14 cellular contexts compared by ENCODE assay signal in genomic region chr13:51739403-51740112, GRCh38.
A peak's percentile ranks its signal among the peaks of the same experiment; 100 is the strongest.
DNase-seq lines count a peak whose midpoint lies in the region; ATAC-seq and TF ChIP-seq lines count a peak whose summit lies in the region.
"Had no signal": no experiment of that assay in that cellular context is flagged by ENCODE, and none has a peak within 500 bp of the region (broad histone marks: within the 10 kb centered on the region; RNA-seq: fewer than 3 reads in every experiment).

No MANE protein-coding gene starts in this region.

- TF ChIP-seq CTCF in VCaP (conservative IDR thresholded peaks at IDR 0.05) (no peak), nephron (IDR thresholded peaks at IDR 0.05; ENCODE audit: unreplicated experiment in 3 of 3) (no peak), tibial artery (IDR thresholded peaks at IDR 0.05) (no peak)

- H3K36me3 ChIP-seq in tibial artery, result peaks cover 0 to 14% (median 11%) of the 10 kb centered on the region in 3 donors
- peaks cover 20% of the 10 kb centered on the region for H3K36me3 ChIP-seq in effector memory CD4-positive, alpha-beta T cell (ENCODE audit: control insufficient read depth, insufficient read depth, low read length)

- intact Hi-C loops in tibial artery (cut with DNase I; ENCODE audit: low total_unique reads), result loop anchor here (10.0 kb wide), 4 partner anchors 285 to 1615 kb away; partner anchors contain the start of genes FAM124A and INTS6

- H3K4me3 Mint-ChIP-seq in nephron, result no peak overlapping the region
- H3K4me3 Mint-ChIP-seq: activated naive CD4-positive, alpha-beta T cell treated with anti-CD3 and anti-CD28 coated beads, Interleukin-2, amount 50 U/mL, for 24 hours had no signal

- peaks cover 39% of the 10 kb centered on the region for H3K4me1 Mint-ChIP-seq in nephron
- H3K4me1 Mint-ChIP-seq: activated naive CD4-positive, alpha-beta T cell treated with anti-CD3 and anti-CD28 coated beads, Interleukin-2, amount 50 U/mL, for 24 hours had no signal

- peak overlapping the region; percentile 62 to 80 (median 66) for H3K27ac Mint-ChIP-seq in nephron
- H3K27ac Mint-ChIP-seq: activated naive CD4-positive, alpha-beta T cell treated with anti-CD3 and anti-CD28 coated beads, Interleukin-2, amount 50 U/mL, for 24 hours had no signal

- no peaks in the 10 kb centered on the region for H3K27me3 Mint-ChIP-seq in nephron (ENCODE audit: low read depth)
- H3K27me3 Mint-ChIP-seq: activated naive CD4-positive, alpha-beta T cell treated with anti-CD3 and anti-CD28 coated beads, Interleukin-2, amount 50 U/mL, for 24 hours had no signal

- ATAC-seq in GM21390 (IDR thresholded peaks at IDR 0.05; ENCODE audit: unreplicated experiment), result no peak
- ATAC-seq: foreskin keratinocyte had no signal

- no peak overlapping the region for H3K4me3 ChIP-seq in tibial artery
- no peak overlapping the region for H3K4me3 ChIP-seq in effector memory CD4-positive, alpha-beta T cell (ENCODE audit: insufficient read depth, low read depth, low read length, poor library complexity, severe bottlenecking)

- peaks cover 0 to 19% (median 0%) of the 10 kb centered on the region in 4 donors for H3K4me1 ChIP-seq in tibial artery
- no peaks in the 10 kb centered on the region for H3K4me1 ChIP-seq in effector memory CD4-positive, alpha-beta T cell (ENCODE audit: control insufficient read depth, insufficient read depth, low read length, poor library complexity, severe bottlenecking)
- H3K4me1 ChIP-seq: foreskin keratinocyte had no signal

- no peaks in the 10 kb centered on the region for H3K9me3 Mint-ChIP-seq in nephron
- H3K9me3 Mint-ChIP-seq: activated naive CD4-positive, alpha-beta T cell treated with anti-CD3 and anti-CD28 coated beads, Interleukin-2, amount 50 U/mL, for 24 hours had no signal

- DNase-seq in fibroblast of the conjunctiva (ENCODE audit: low read depth), result peak; percentile 34
- peak in 1 of 2 donors; percentile 53 for DNase-seq in tibial artery
- DNase-seq in GF-D8 (lab: John Stamatoyannopoulos, UW), result no peak
- DNase-seq in effector memory CD4-positive, alpha-beta T cell, result no peak
- DNase-seq in NAMALWA (ENCODE audit: low spot score), result no peak
- DNase-seq: C1 segment of cervical spinal cord, DND-41, foreskin keratinocyte, islet precursor cell, NCI-H2081 treated with DMSO at 0.1 percent for 48 hours had no signal

- H3K27me3 ChIP-seq in tibial artery, result no peaks in the 10 kb centered on the region
- H3K27me3 ChIP-seq in effector memory CD4-positive, alpha-beta T cell (replicated peaks; ENCODE audit: control insufficient read depth, insufficient read depth, low read length, poor library complexity, severe bottlenecking), result no peaks in the 10 kb centered on the region
- H3K27me3 ChIP-seq: foreskin keratinocyte had no signal

- H3K9me3 ChIP-seq in tibial artery, result no peaks in the 10 kb centered on the region
- no peaks in the 10 kb centered on the region for H3K9me3 ChIP-seq in effector memory CD4-positive, alpha-beta T cell (ENCODE audit: control insufficient read depth, low read length)

- peak overlapping the region; percentile 87 for H3K27ac ChIP-seq in VCaP
- H3K27ac ChIP-seq in tibial artery, result peak overlapping the region; percentile 55 to 56
- no peak overlapping the region for H3K27ac ChIP-seq in effector memory CD4-positive, alpha-beta T cell (ENCODE audit: insufficient read depth, low read length, poor library complexity, severe bottlenecking)
- H3K27ac ChIP-seq: foreskin keratinocyte had no signal

- H3K36me3 Mint-ChIP-seq in nephron (ENCODE audit: low read depth), result peaks cover 22% of the 10 kb centered on the region
